ENCODE assay signal across 1 cellular context in genomic region chr5:166349036-166349435, GRCh38.
TF ChIP-seq lines count a peak whose summit lies in the region.

No MANE protein-coding gene starts in this region.

TF ChIP-seq in H1, 55 proteins besides CTCF, POLR2A, EP300 and RAD21:
- TF ChIP-seq, protein P1, sequence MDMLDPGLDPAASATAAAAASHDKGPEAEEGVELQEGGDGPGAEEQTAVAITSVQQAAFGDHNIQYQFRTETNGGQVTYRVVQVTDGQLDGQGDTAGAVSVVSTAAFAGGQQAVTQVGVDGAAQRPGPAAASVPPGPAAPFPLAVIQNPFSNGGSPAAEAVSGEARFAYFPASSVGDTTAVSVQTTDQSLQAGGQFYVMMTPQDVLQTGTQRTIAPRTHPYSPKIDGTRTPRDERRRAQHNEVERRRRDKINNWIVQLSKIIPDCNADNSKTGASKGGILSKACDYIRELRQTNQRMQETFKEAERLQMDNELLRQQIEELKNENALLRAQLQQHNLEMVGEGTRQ (IDR thresholded peaks at IDR 0.05; ENCODE audit: low read length) = no peak
- no peak for TF ChIP-seq KDM1A (IDR thresholded peaks at IDR 0.05; ENCODE audit: borderline replicate concordance, low read length)
- no peak for TF ChIP-seq JUND (IDR thresholded peaks at IDR 0.05; ENCODE audit: low read length)
- no peak for TF ChIP-seq SUZ12 (IDR thresholded peaks at IDR 0.05; ENCODE audit: low read length)
- no peak for TF ChIP-seq RXRA (IDR thresholded peaks at IDR 0.05; ENCODE audit: insufficient read depth, low read depth, low read length)
- no peak for TF ChIP-seq SP4 (IDR thresholded peaks at IDR 0.05; ENCODE audit: low read length)
- no peak for TF ChIP-seq NANOG (IDR thresholded peaks at IDR 0.05; ENCODE audit: insufficient read depth, low read depth, low read length, poor library complexity, severe bottlenecking)
